Comparison of ENCODE assay signal across 29 cellular contexts in the genomic region with DNA sequence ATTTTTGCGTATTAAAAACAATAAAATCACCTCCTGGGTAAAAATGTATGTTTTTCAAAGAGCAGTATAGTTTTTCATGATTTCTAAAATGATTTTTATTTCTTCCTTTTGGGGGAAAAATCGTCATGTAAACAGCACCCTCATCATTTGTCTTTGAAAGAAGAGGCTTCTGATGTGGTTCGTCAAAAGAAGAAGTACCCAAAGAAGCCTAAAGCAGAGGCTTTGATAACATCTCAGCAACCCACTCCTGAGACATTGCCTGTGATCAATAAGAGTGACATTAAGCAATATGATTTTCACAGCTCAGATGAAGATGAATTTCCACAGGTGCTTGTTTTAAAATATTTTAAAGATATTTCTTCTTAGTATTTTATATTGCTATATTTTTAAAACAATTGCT.
"Had no signal": no experiment of that assay in that cellular context is flagged by ENCODE, and none has a peak within 500 bp of the region (broad histone marks: within the 10 kb centered on the region; RNA-seq: fewer than 3 reads in every experiment).

No MANE protein-coding gene starts in this region.

- DNase-seq: activated B cell treated with CpG ODN at 0.5 μM for 24 hours; activated CD8-positive, alpha-beta memory T cell treated with anti-CD3 and anti-CD28 coated beads, Interleukin-2, amount 50 U/mL, for 4 hours; activated T-cell treated with anti-CD3 and anti-CD28 coated beads, Interleukin-2, amount 50 U/mL, for 48 hours; dorsolateral prefrontal cortex; effector memory CD4-positive, alpha-beta T cell; erythroblast; head of caudate nucleus; hippocampal formation; kidney; left colon; mammary epithelial cell; ovary; retina; stimulated activated CD4-positive, alpha-beta T cell treated with anti-CD3 and anti-CD28 coated beads, Interleukin-12 subunit alpha, Interleukin-12 subunit beta, amount 100 ng/mL, for 4 hours; stimulated activated CD4-positive, alpha-beta T cell treated with anti-CD3 and anti-CD28 coated beads, Interleukin-4, amount 100 ng/mL, for 1 hour; T-helper 9 cell; uterus had no signal

- H3K27me3 Mint-ChIP-seq: activated B cell treated with CpG ODN at 0.5 μM for 24 hours; activated naive CD4-positive, alpha-beta T cell treated with anti-CD3 and anti-CD28 coated beads, Interleukin-2, amount 50 U/mL, for 24 hours; brain; progenitor cell of endocrine pancreas; stimulated activated naive CD8-positive, alpha-beta T cell treated with anti-CD3 and anti-CD28 coated beads, Interleukin-15, Interleukin-2, amounts not matched to agents 100 ng/mL and 50 ng/mL, for 24 hours; type B pancreatic cell had no signal

- H3K9me3 ChIP-seq: ascending aorta, gastroesophageal sphincter, ovary, uterus had no signal

- H3K4me3 Mint-ChIP-seq: activated B cell treated with CpG ODN at 0.5 μM for 24 hours; activated naive CD4-positive, alpha-beta T cell treated with anti-CD3 and anti-CD28 coated beads, Interleukin-2, amount 50 U/mL, for 24 hours; brain; stimulated activated naive CD8-positive, alpha-beta T cell treated with anti-CD3 and anti-CD28 coated beads, Interleukin-15, Interleukin-2, amounts not matched to agents 100 ng/mL and 50 ng/mL, for 24 hours; type B pancreatic cell had no signal

- H3K27ac ChIP-seq: ascending aorta, cardiac muscle cell, coronary artery, dorsolateral prefrontal cortex, gastroesophageal sphincter, ovary, skin epidermis, uterus had no signal

- ATAC-seq: gastroesophageal sphincter, left colon, sciatic nerve had no signal

- H3K27me3 ChIP-seq: ascending aorta, cardiac muscle cell, dorsolateral prefrontal cortex, gastroesophageal sphincter, ovary, uterus had no signal

- H3K4me3 ChIP-seq: ascending aorta, cardiac muscle cell, coronary artery, dorsolateral prefrontal cortex, gastroesophageal sphincter, ovary, skin epidermis, uterus had no signal

- H3K4me1 ChIP-seq: ascending aorta, gastroesophageal sphincter, uterus had no signal

- H3K36me3 ChIP-seq: ovary, uterus had no signal

- H3K9me3 Mint-ChIP-seq: activated B cell treated with CpG ODN at 0.5 μM for 24 hours; activated naive CD4-positive, alpha-beta T cell treated with anti-CD3 and anti-CD28 coated beads, Interleukin-2, amount 50 U/mL, for 24 hours; activated T-helper 2 cell treated with anti-CD3 and anti-CD28 coated beads, Interferon-gamma antibody, Interleukin-2, Interleukin-4, amounts not matched to agents 10 μg/mL and 5 μg/mL and 100 μg/mL, durations not matched to agents 14 hours and 24 hours and 36 hours; brain; stimulated activated naive CD8-positive, alpha-beta T cell treated with anti-CD3 and anti-CD28 coated beads, Interleukin-15, Interleukin-2, amounts not matched to agents 100 ng/mL and 50 ng/mL, for 24 hours; type B pancreatic cell had no signal

- H3K4me1 Mint-ChIP-seq: activated B cell treated with CpG ODN at 0.5 μM for 24 hours had no signal

- H3K27ac Mint-ChIP-seq: activated B cell treated with CpG ODN at 0.5 μM for 24 hours; activated naive CD4-positive, alpha-beta T cell treated with anti-CD3 and anti-CD28 coated beads, Interleukin-2, amount 50 U/mL, for 24 hours; activated T-helper 2 cell treated with anti-CD3 and anti-CD28 coated beads, Interferon-gamma antibody, Interleukin-2, Interleukin-4, amounts not matched to agents 10 μg/mL and 5 μg/mL and 100 μg/mL, durations not matched to agents 14 hours and 24 hours and 36 hours; brain; progenitor cell of endocrine pancreas; stimulated activated naive CD8-positive, alpha-beta T cell treated with anti-CD3 and anti-CD28 coated beads, Interleukin-15, Interleukin-2, amounts not matched to agents 100 ng/mL and 50 ng/mL, for 24 hours; type B pancreatic cell had no signal
